ENCODE assay signal across 8 cellular contexts in the genomic region with DNA sequence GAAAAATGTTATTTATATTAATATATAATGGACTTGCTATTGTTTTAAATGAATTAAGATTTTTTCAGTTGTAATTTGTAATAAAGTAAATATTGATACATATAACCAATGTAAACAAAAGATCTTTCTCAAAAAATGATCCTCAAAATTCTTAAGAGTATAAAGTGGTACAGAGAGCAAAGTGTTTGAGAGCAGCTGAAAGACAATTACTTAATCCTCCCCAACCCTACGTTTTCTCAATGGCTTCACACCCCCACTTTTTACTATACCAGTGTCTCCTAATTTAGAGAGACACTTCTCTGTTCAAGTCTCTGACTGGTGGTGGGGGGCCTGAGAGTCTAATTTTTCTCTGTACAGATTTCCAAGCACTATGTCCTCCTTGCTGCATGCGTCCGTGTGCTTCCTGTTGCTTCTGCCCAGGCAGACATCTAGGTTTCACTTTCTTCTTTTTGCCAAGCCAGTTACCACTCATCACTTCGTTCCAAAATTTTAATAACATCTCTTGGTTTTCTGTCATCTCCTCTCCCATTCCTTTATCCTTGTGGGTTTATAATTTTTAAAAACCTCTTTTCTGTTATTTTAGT.
DNase-seq lines count a peak whose midpoint lies in the region; ATAC-seq lines count a peak whose summit lies in the region.

No MANE protein-coding gene starts in this region.

- peaks cover 9% of the 10 kb centered on the region for H3K9me3 Mint-ChIP-seq in activated T-cell treated with anti-CD3 and anti-CD28 coated beads, Interleukin-2, amount 50 U/mL, for 24 hours
- H3K9me3 Mint-ChIP-seq in naive B cell: peaks cover 0 to 8% (median 3%) of the 10 kb centered on the region in 7 donors

- peak overlapping the region; percentile 53 for H3K4me3 Mint-ChIP-seq in activated T-cell treated with anti-CD3 and anti-CD28 coated beads, Interleukin-2, amount 50 U/mL, for 24 hours
- H3K4me3 Mint-ChIP-seq in naive B cell: peak overlapping the region; percentile 17 to 77 (median 48)

- H3K4me1 Mint-ChIP-seq in activated T-cell treated with anti-CD3 and anti-CD28 coated beads, Interleukin-2, amount 50 U/mL, for 24 hours (ENCODE audit: low read depth): peaks cover 5% of the 10 kb centered on the region
- peaks cover 0 to 4% (median 4%) of the 10 kb centered on the region in 3 donors for H3K4me1 Mint-ChIP-seq in naive B cell

- no peaks in the 10 kb centered on the region for H3K36me3 Mint-ChIP-seq in activated T-cell treated with anti-CD3 and anti-CD28 coated beads, Interleukin-2, amount 50 U/mL, for 24 hours (ENCODE audit: low read depth)
- H3K36me3 Mint-ChIP-seq in naive B cell: no peaks in the 10 kb centered on the region

- in situ Hi-C loops in KBM-7 (cut with MboI; ENCODE audit: low pct_unique_long_range_greater_than_20kb, low sequenced_read_pairs): no loop called here

- DNase-seq in activated T-cell treated with anti-CD3 and anti-CD28 coated beads, Interleukin-2, amount 50 U/mL, for 24 hours: no peak
- DNase-seq in activated T-cell treated with anti-CD3 and anti-CD28 coated beads for 4 hours (no peak), SHP77 treated with DMSO at 0.1 percent for 48 hours (lab: John Stamatoyannopoulos, UW) (peak; percentile 23), naive B cell (no peak), KBM-7 (no peak), AG08396 (ENCODE audit: low spot score) (no peak), NCI-H1694 treated with DMSO at 0.1 percent for 48 hours (lab: John Stamatoyannopoulos, UW) (no peak)

- ATAC-seq in HG02981 (IDR thresholded peaks at IDR 0.05; ENCODE audit: unreplicated experiment) (peak; percentile 82), naive B cell (ENCODE audit: low read depth in 2 of 2) (no peak)

- no peaks in the 10 kb centered on the region for H3K27me3 Mint-ChIP-seq in activated T-cell treated with anti-CD3 and anti-CD28 coated beads, Interleukin-2, amount 50 U/mL, for 24 hours
- H3K27me3 Mint-ChIP-seq in naive B cell: peaks cover 0 to 8% (median 3%) of the 10 kb centered on the region in 3 donors

- no peak overlapping the region for H3K27ac Mint-ChIP-seq in activated T-cell treated with anti-CD3 and anti-CD28 coated beads, Interleukin-2, amount 50 U/mL, for 24 hours
- no peak overlapping the region for H3K27ac Mint-ChIP-seq in naive B cell
